Comparison of ENCODE assay signal across 20 cellular contexts in the genomic region with DNA sequence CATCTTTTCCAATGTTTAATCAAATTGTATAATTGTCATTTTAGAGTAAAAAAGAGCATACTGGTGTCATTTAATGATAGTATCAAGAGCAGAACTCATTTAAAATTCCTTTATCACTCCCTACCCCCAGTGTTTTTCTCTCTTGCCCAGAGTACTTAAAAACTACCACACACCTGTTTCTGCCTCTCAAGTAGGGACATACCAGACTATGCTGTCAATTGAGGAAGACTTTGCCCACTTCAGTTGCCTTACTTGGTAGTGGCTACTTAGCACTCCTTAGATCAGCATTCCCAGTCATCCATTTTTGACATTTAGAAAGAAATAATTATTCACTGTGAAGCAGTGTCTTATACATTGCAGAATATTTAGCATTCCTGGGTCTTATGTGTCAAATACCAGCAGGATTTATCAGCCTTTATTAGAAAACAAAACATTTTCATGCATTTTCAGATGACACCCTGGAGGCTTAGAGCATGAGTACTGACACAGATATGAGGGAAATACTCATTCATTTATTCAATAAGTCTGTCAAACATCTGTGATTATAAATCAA.
DNase-seq lines count a peak whose midpoint lies in the region; ATAC-seq and TF ChIP-seq lines count a peak whose summit lies in the region.
"Had no signal": no experiment of that assay in that cellular context is flagged by ENCODE, and none has a peak within 500 bp of the region (broad histone marks: within the 10 kb centered on the region; RNA-seq: fewer than 3 reads in every experiment).

No MANE protein-coding gene starts in this region.

- no peak overlapping the region for H3K27ac ChIP-seq in right lobe of liver
- H3K27ac ChIP-seq: RWPE1, SJSA1 had no signal

- no peaks in the 10 kb centered on the region for H3K4me1 ChIP-seq in right lobe of liver
- H3K4me1 ChIP-seq: Caco-2, SJSA1 had no signal

- no peak for TF ChIP-seq POLR2A in right lobe of liver (IDR thresholded peaks at IDR 0.05)

- no peaks in the 10 kb centered on the region for H3K36me3 Mint-ChIP-seq in MCF 10A (ENCODE audit: insufficient read depth, unreplicated experiment)
- H3K36me3 Mint-ChIP-seq: CD4-positive, CD25-positive, alpha-beta regulatory T cell; IgD-negative memory B cell had no signal

- H3K27ac Mint-ChIP-seq in MCF 10A (ENCODE audit: low read depth, unreplicated experiment): no peak overlapping the region
- H3K27ac Mint-ChIP-seq: CD4-positive, CD25-positive, alpha-beta regulatory T cell; IgD-negative memory B cell had no signal

- H3K9me3 Mint-ChIP-seq in MCF 10A (ENCODE audit: unreplicated experiment): no peaks in the 10 kb centered on the region
- H3K9me3 Mint-ChIP-seq: GM23338, IgD-negative memory B cell had no signal

- intact Hi-C loops in MCF 10A (cut with micrococcal nuclease): loop anchor here (5.0 to 10.0 kb wide), 3 partner anchors 1693 to 1993 kb away; no protein-coding TSS in a partner anchor
- intact Hi-C loops in right lobe of liver (cut with DNase I): no loop called here

- no peaks in the 10 kb centered on the region for H3K36me3 ChIP-seq in right lobe of liver
- H3K36me3 ChIP-seq: SJSA1 had no signal

- POLR2A ChIA-PET in MCF 10A (lab: Yijun Ruan, JAX): no interaction called here

- H3K4me3 ChIP-seq in choroid plexus epithelial cell (ENCODE audit: low read depth, low read length) (no peak overlapping the region), right lobe of liver (no peak overlapping the region)
- H3K4me3 ChIP-seq: GM23338, SJSA1 had no signal

- no peak for TF ChIP-seq CTCF in choroid plexus epithelial cell (conservative IDR thresholded peaks at IDR 0.05; ENCODE audit: low read depth, low read length)
- TF ChIP-seq CTCF in MCF 10A (IDR thresholded peaks at IDR 0.05; ENCODE audit: unreplicated experiment): no peak
- TF ChIP-seq CTCF in right lobe of liver (IDR thresholded peaks at IDR 0.05): no peak

- CTCF ChIA-PET in MCF 10A (lab: Yijun Ruan, JAX): interaction anchor here (0.6 to 0.7 kb wide), 2 partner anchors 130 to 600 kb away, joined by 3 read pairs; no protein-coding TSS in a partner anchor

- peaks cover 6% of the 10 kb centered on the region for H3K4me1 Mint-ChIP-seq in MCF 10A (ENCODE audit: insufficient read depth, unreplicated experiment)
- H3K4me1 Mint-ChIP-seq: IgD-negative memory B cell had no signal

- no TSS peak for BruUV-seq in MCF 10A (replicated peaks; lab: Mats Ljungman, UMichigan)

- H3K27me3 Mint-ChIP-seq in MCF 10A (ENCODE audit: insufficient read depth, unreplicated experiment): no peaks in the 10 kb centered on the region

- ATAC-seq in GM18909 (IDR thresholded peaks at IDR 0.05; ENCODE audit: poor library complexity, unreplicated experiment): no peak
- no peak for ATAC-seq in HG03045 (IDR thresholded peaks at IDR 0.05; ENCODE audit: unreplicated experiment)
- no peak for ATAC-seq in right lobe of liver
- ATAC-seq: GM23338, PC-3 had no signal

- DNase-seq in EL (peak; percentile 50), NCI-H524 (lab: John Stamatoyannopoulos, UW) (peak; percentile 46 to 67), choroid plexus epithelial cell (ENCODE audit: low read depth) (peak; percentile 34), renal cortical epithelial cell (ENCODE audit: low read depth) (peak; percentile 6), MCF 10A (ENCODE audit: unreplicated experiment) (no peak), right lobe of liver (no peak)
- DNase-seq: Caco-2; CD4-positive, CD25-positive, alpha-beta regulatory T cell; Kasumi-1; NCI-H1105 treated with DMSO at 0.1 percent for 48 hours; NCI-H187; NCI-H2171 treated with DMSO at 0.1 percent for 48 hours; NCI-H82; PC-3 had no signal

- H3K27me3 ChIP-seq in right lobe of liver: no peaks in the 10 kb centered on the region

- no peak overlapping the region for H3K4me3 Mint-ChIP-seq in MCF 10A (ENCODE audit: unreplicated experiment)
- H3K4me3 Mint-ChIP-seq: CD4-positive, CD25-positive, alpha-beta regulatory T cell; GM23338; IgD-negative memory B cell had no signal

- H3K9me3 ChIP-seq in right lobe of liver: no peaks in the 10 kb centered on the region
- H3K9me3 ChIP-seq: Caco-2, SJSA1 had no signal

Comparison
In these comparisons a context has a peak if more than half of its experiments do, and no peak if none do; other contexts are left out.
1. DNase-seq: peak in EL (single experiment), NCI-H524 (2 of 2), choroid plexus epithelial cell (single experiment) and renal cortical epithelial cell (single experiment); none in MCF 10A (single experiment) and right lobe of liver (0 of 3).